Comparison of ENCODE assay signal across 14 cellular contexts in the genomic region with DNA sequence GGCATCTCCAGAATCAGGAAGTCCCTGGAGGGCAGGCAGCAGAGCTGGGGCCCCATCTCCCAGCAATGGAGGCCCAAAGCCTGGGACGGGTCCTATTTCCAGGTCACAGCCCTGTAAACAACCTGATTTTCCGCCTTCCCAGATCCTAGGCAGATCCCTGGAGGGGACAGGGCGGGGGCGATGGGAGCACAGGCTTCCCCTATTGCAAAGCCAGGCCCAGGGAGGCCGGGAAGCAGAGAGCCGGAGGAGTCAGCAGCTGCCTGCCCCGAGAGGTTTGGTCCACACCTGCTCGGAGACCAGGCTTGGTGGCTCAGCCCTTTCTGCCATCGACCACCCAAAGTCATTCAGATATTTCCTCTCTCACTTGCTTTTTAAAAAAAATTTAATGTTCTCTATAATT.
"Had no signal": no experiment of that assay in that cellular context is flagged by ENCODE, and none has a peak within 500 bp of the region (broad histone marks: within the 10 kb centered on the region; RNA-seq: fewer than 3 reads in every experiment).

No MANE protein-coding gene starts in this region.

- H3K4me1 ChIP-seq: testis had no signal

- DNase-seq: activated CD4-positive, alpha-beta T cell treated with anti-CD3 and anti-CD28 coated beads, Interleukin-2, amount 50 U/mL, for 1 hour; activated naive CD4-positive, alpha-beta T cell; activated naive CD8-positive, alpha-beta T cell treated with anti-CD3 and anti-CD28 coated beads, Interleukin-2, amount 10 ng/mL, durations not matched to agents 7 days and 5 days; activated T-cell treated with anti-CD3 and anti-CD28 coated beads for 4 hours; anterior cingulate cortex; dorsolateral prefrontal cortex; endodermal cell; spleen; testis had no signal

- H3K9me3 Mint-ChIP-seq: activated naive CD8-positive, alpha-beta T cell treated with anti-CD3 and anti-CD28 coated beads, Interleukin-2, amount 10 ng/mL, durations not matched to agents 7 days and 5 days; endodermal cell; stimulated activated naive CD8-positive, alpha-beta T cell treated with anti-CD3 and anti-CD28 coated beads, Interleukin-15, Interleukin-2, amounts not matched to agents 100 ng/mL and 50 ng/mL, for 24 hours had no signal

- H3K36me3 Mint-ChIP-seq: activated naive CD8-positive, alpha-beta T cell treated with anti-CD3 and anti-CD28 coated beads, Interleukin-2, amount 10 ng/mL, durations not matched to agents 7 days and 5 days had no signal

- H3K4me3 ChIP-seq: dorsolateral prefrontal cortex, gastroesophageal sphincter, hepatocyte, spleen, testis had no signal

- H3K27me3 Mint-ChIP-seq: activated naive CD8-positive, alpha-beta T cell treated with anti-CD3 and anti-CD28 coated beads, Interleukin-2, amount 10 ng/mL, durations not matched to agents 7 days and 5 days; stimulated activated naive CD8-positive, alpha-beta T cell treated with anti-CD3 and anti-CD28 coated beads, Interleukin-15, Interleukin-2, amounts not matched to agents 100 ng/mL and 50 ng/mL, for 24 hours had no signal

- H3K27me3 ChIP-seq: gastroesophageal sphincter, hepatocyte, testis had no signal

- H3K27ac Mint-ChIP-seq: activated naive CD8-positive, alpha-beta T cell treated with anti-CD3 and anti-CD28 coated beads, Interleukin-2, amount 10 ng/mL, durations not matched to agents 7 days and 5 days; endodermal cell; stimulated activated naive CD8-positive, alpha-beta T cell treated with anti-CD3 and anti-CD28 coated beads, Interleukin-15, Interleukin-2, amounts not matched to agents 100 ng/mL and 50 ng/mL, for 24 hours had no signal

- H3K4me3 Mint-ChIP-seq: activated naive CD8-positive, alpha-beta T cell treated with anti-CD3 and anti-CD28 coated beads, Interleukin-2, amount 10 ng/mL, durations not matched to agents 7 days and 5 days; endodermal cell; stimulated activated naive CD8-positive, alpha-beta T cell treated with anti-CD3 and anti-CD28 coated beads, Interleukin-15, Interleukin-2, amounts not matched to agents 100 ng/mL and 50 ng/mL, for 24 hours had no signal

- H3K4me1 Mint-ChIP-seq: activated naive CD8-positive, alpha-beta T cell treated with anti-CD3 and anti-CD28 coated beads, Interleukin-2, amount 10 ng/mL, durations not matched to agents 7 days and 5 days; endodermal cell had no signal

- ATAC-seq: activated CD4-positive, CD25-positive, alpha-beta regulatory T cell treated with anti-CD3 and anti-CD28 coated beads, Interleukin-2, amount 50 U/mL, for 24 hours; gastroesophageal sphincter; sciatic nerve had no signal

- H3K36me3 ChIP-seq: gastroesophageal sphincter, spleen had no signal

- H3K27ac ChIP-seq: dorsolateral prefrontal cortex, gastroesophageal sphincter, hepatocyte, spleen, testis had no signal

- H3K9me3 ChIP-seq: gastroesophageal sphincter, spleen, testis had no signal
